Comparison of ENCODE assay signal across 8 cellular contexts in the genomic region with DNA sequence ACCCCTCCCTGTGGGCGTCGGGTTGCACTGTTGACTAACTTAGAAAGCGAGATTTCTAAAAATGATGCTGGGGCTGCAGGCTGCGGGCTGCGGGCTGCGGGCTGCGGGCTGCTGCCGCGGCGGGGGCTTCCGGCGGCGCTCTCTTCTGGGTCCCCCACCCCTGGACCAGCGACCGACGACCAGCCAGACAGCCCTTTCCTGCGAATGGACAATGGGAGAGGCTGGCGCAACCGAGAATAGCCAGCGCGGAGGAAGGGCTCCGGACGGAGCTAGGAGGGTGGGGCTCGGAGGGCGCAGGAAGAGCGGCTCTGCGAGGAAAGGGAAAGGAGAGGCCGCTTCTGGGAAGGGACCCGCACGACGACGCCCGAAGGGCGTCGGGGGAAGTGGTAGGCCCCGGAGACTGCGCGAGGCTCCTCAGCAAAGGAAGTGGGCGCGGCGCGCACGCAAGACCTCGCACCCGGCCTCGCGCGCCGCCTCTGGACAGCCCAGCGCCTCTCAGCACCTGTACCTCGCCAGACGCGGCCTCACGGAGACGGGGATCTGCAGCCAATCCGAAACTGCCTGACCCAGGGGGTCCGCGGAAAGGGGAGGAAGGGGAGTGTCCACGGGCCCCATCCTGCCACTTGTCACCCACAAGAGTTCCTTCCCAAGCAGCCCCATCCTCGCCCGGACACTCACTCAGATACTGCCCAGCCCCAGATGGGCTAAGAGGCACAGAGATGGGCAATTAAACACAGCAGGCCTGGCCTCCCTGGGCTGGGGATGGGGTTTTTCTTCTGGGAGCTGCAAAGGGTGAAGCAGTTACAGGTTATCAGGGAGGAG.
DNase-seq lines count a peak whose midpoint lies in the region; ATAC-seq, FAIRE-seq and TF ChIP-seq lines count a peak whose summit lies in the region.

No MANE protein-coding gene starts in this region.

- H3K27me3 ChIP-seq in A673 (replicated peaks; ENCODE audit: insufficient read depth, low read depth, low read length, poor library complexity), result no peaks in the 10 kb centered on the region

- no peaks in the 10 kb centered on the region for H3K36me3 ChIP-seq in A673 (ENCODE audit: insufficient read depth, low read length, poor library complexity, severe bottlenecking)

- CTCF ChIA-PET in A673 (lab: Charles Lee), result no interaction called here

- H3K27ac ChIP-seq in A673 (ENCODE audit: low read depth, low read length, poor library complexity, severe bottlenecking) (no peak overlapping the region), coronary artery (peak overlapping the region; percentile 48 to 73)

- TF ChIP-seq POLR2A in H54 (IDR thresholded peaks at IDR 0.05; ENCODE audit: low read depth, low read length), result no peak

- TF ChIP-seq CTCF in A673 (conservative IDR thresholded peaks at IDR 0.05; ENCODE audit: low read depth, low read length) (no peak), coronary artery (IDR thresholded peaks at IDR 0.05) (no peak)

- H3K9me3 ChIP-seq in A673 (ENCODE audit: low read depth, low read length, poor library complexity, severe bottlenecking), result no peaks in the 10 kb centered on the region

- POLR2A ChIA-PET in A673 (lab: Charles Lee; ENCODE audit: low non-redundant PET), result interaction anchor here (0.7 kb wide), 1 partner anchor 15 kb away, joined by 6 read pairs; no protein-coding TSS in a partner anchor

- H3K4me1 ChIP-seq in A673 (ENCODE audit: insufficient read depth, low read length, poor library complexity, severe bottlenecking), result peaks cover 6% of the 10 kb centered on the region

- peak; percentile 28 for DNase-seq in A673 (ENCODE audit: low spot score)
- DNase-seq in activated CD4-positive, CD25-positive, alpha-beta regulatory T cell (lab: John Stamatoyannopoulos, UW), result peak in 3 of 4 experiments; percentile 26 to 65 (median 64)
- DNase-seq in coronary artery (ENCODE audit: low spot score), result peak; percentile 81
- DNase-seq in lung microvascular endothelial cell (ENCODE audit: low read depth in 2 of 2), result peak; percentile 40 to 63
- peak; percentile 50 for DNase-seq in stimulated activated CD8-positive, alpha-beta memory T cell treated with anti-CD3 and anti-CD28 coated beads, Interleukin-12 subunit alpha, Interleukin-12 subunit beta, amount 100 ng/mL, for 4 hours (ENCODE audit: low read depth)
- no peak for DNase-seq in H54 (ENCODE audit: insufficient read length, low spot score)

- no TSS peak for BruUV-seq in A673 (replicated peaks; lab: Mats Ljungman, UMichigan)

- intact Hi-C loops in A673 (cut with micrococcal nuclease; ENCODE audit: unreplicated experiment), result no loop called here

- FAIRE-seq in H54 (lab: Jason Lieb, UNC), result no peak

- H3K4me3 ChIP-seq in A673 (ENCODE audit: low read depth, low read length, poor library complexity, severe bottlenecking), result peak overlapping the region; percentile 23
- H3K4me3 ChIP-seq in coronary artery, result peak overlapping the region; percentile 65

- ATAC-seq in GM18907 (IDR thresholded peaks at IDR 0.05; ENCODE audit: unreplicated experiment), result peak; percentile 64
- peak; percentile 57 for ATAC-seq in HG03159 (IDR thresholded peaks at IDR 0.05; ENCODE audit: unreplicated experiment)
